ENCODE assay signal across 15 cellular contexts in genomic region chr17:15289285-15290185, GRCh38. TPM values are rescaled to one million over a fixed set of nuclear protein-coding genes. Genes with fewer than 3 reads are reported as not detected.
DNase-seq lines count a peak whose midpoint lies in the region; ATAC-seq, FAIRE-seq and TF ChIP-seq lines count a peak whose summit lies in the region.
"Had no signal": no experiment of that assay in that cellular context is flagged by ENCODE, and none has a peak within 500 bp of the region (broad histone marks: within the 10 kb centered on the region; RNA-seq: fewer than 3 reads in every experiment).

No MANE protein-coding gene starts in this region.

- H3K9ac ChIP-seq in HepG2 (ENCODE audit: insufficient read depth, low read depth, low read length): no peak overlapping the region
- H3K9ac ChIP-seq in neural progenitor cell: no peak overlapping the region

- peaks cover 11% of the 10 kb centered on the region for H3K27me3 Mint-ChIP-seq in neural progenitor cell (ENCODE audit: insufficient read depth, low read depth)

- TF ChIP-seq EP300 in HepG2 (IDR thresholded peaks at IDR 0.05; ENCODE audit: low read depth in 2 of 2, low read length in 2 of 2): no peak
- no peak for TF ChIP-seq EP300 in HepG2 (CRISPR knock-in tag; IDR thresholded peaks at IDR 0.05; ENCODE audit: borderline replicate concordance)

- no peak for TF ChIP-seq RAD21 in HepG2 (CRISPR knock-in tag; IDR thresholded peaks at IDR 0.05)

- H3K27ac ChIP-seq in HepG2 (ENCODE audit: extremely low read length, insufficient read depth, low read length) (no peak overlapping the region), right lobe of liver (no peak overlapping the region), RWPE2 (ENCODE audit: poor library complexity, severe bottlenecking) (no peak overlapping the region), neural progenitor cell (no peak overlapping the region)

- H3K27ac Mint-ChIP-seq in neural progenitor cell: no peak overlapping the region
- H3K27ac Mint-ChIP-seq: stimulated activated effector memory CD8-positive, alpha-beta T cell treated with anti-CD3 and anti-CD28 coated beads, Interleukin-12 subunit alpha, Interleukin-12 subunit beta, amount 100 ng/mL, for 72 hours had no signal

- no peaks in the 10 kb centered on the region for H3K36me3 Mint-ChIP-seq in neural progenitor cell
- H3K36me3 Mint-ChIP-seq: stimulated activated effector memory CD8-positive, alpha-beta T cell treated with anti-CD3 and anti-CD28 coated beads, Interleukin-12 subunit alpha, Interleukin-12 subunit beta, amount 100 ng/mL, for 72 hours had no signal

- no peaks in the 10 kb centered on the region for H3K9me3 Mint-ChIP-seq in neural progenitor cell
- H3K9me3 Mint-ChIP-seq: stimulated activated effector memory CD8-positive, alpha-beta T cell treated with anti-CD3 and anti-CD28 coated beads, Interleukin-12 subunit alpha, Interleukin-12 subunit beta, amount 100 ng/mL, for 72 hours had no signal

- TF ChIP-seq CTCF in HepG2 (CRISPR knock-in tag; IDR thresholded peaks at IDR 0.05) (no peak), right lobe of liver (IDR thresholded peaks at IDR 0.05) (no peak), RWPE2 (IDR thresholded peaks at IDR 0.05; ENCODE audit: poor library complexity, severe bottlenecking) (no peak), neural progenitor cell (IDR thresholded peaks at IDR 0.05) (no peak)

- no peaks in the 10 kb centered on the region for H3F3A ChIP-seq in neural progenitor cell (ENCODE audit: low read depth)

- H3K36me3 ChIP-seq in HepG2 (replicated peaks in 1 of 2; ENCODE audit: control insufficient read depth in 1 of 2, insufficient read depth in 2 of 2, low read length in 2 of 2) (no peaks in the 10 kb centered on the region), right lobe of liver (no peaks in the 10 kb centered on the region), RWPE2 (ENCODE audit: low read depth) (no peaks in the 10 kb centered on the region), neural progenitor cell (no peaks in the 10 kb centered on the region)

- no TSS peak for BruUV-seq in HepG2 (replicated peaks; lab: Mats Ljungman, UMichigan)

- H3K27me3 ChIP-seq in HepG2 (ENCODE audit: control insufficient read depth in 1 of 2, insufficient read depth in 2 of 2, low read length in 2 of 2) (peaks cover 0 to 9% of the 10 kb centered on the region in 2 experiments; a peak in 1 of 5 replicates), right lobe of liver (no peaks in the 10 kb centered on the region), RWPE2 (ENCODE audit: insufficient read depth, poor library complexity, severe bottlenecking) (peaks cover 4% of the 10 kb centered on the region), neural progenitor cell (no peaks in the 10 kb centered on the region)

- H3K79me2 ChIP-seq in HepG2 (ENCODE audit: insufficient read depth, low read length) (no peaks in the 10 kb centered on the region), neural progenitor cell (ENCODE audit: low read depth) (no peaks in the 10 kb centered on the region)

- H3K4me1 ChIP-seq in HepG2 (ENCODE audit: insufficient read depth, low read length): peaks cover 8% of the 10 kb centered on the region; the same call in 1 of the 2 replicates
- H3K4me1 ChIP-seq in right lobe of liver: no peaks in the 10 kb centered on the region
- H3K4me1 ChIP-seq in RWPE2 (ENCODE audit: insufficient read depth, poor library complexity, severe bottlenecking): no peaks in the 10 kb centered on the region
- H3K4me1 ChIP-seq in neural progenitor cell: peaks cover 6% of the 10 kb centered on the region

- H3K4me1 Mint-ChIP-seq in neural progenitor cell: peaks cover 6% of the 10 kb centered on the region
- H3K4me1 Mint-ChIP-seq: stimulated activated effector memory CD8-positive, alpha-beta T cell treated with anti-CD3 and anti-CD28 coated beads, Interleukin-12 subunit alpha, Interleukin-12 subunit beta, amount 100 ng/mL, for 72 hours had no signal

- no peak overlapping the region for H3K4me3 Mint-ChIP-seq in neural progenitor cell
- H3K4me3 Mint-ChIP-seq: stimulated activated effector memory CD8-positive, alpha-beta T cell treated with anti-CD3 and anti-CD28 coated beads, Interleukin-12 subunit alpha, Interleukin-12 subunit beta, amount 100 ng/mL, for 72 hours had no signal

- no peak; the same call in 2 of the 3 replicates for ATAC-seq in HepG2
- no peak for ATAC-seq in right lobe of liver
- ATAC-seq in RWPE2 (ENCODE audit: low read depth): peak; percentile 40; the same call in 2 of the 3 replicates
- no peak for ATAC-seq in GM21360 (IDR thresholded peaks at IDR 0.05; ENCODE audit: unreplicated experiment)
- no peak for ATAC-seq in HG03442 (IDR thresholded peaks at IDR 0.05; ENCODE audit: unreplicated experiment)
- ATAC-seq: stimulated activated effector memory CD8-positive, alpha-beta T cell treated with anti-CD3 and anti-CD28 coated beads, Interleukin-12 subunit alpha, Interleukin-12 subunit beta, amount 100 ng/mL, for 72 hours had no signal

- CTCF ChIA-PET in HepG2 (lab: Yijun Ruan, JAX; ENCODE audit: low intra/inter-chr PET ratio, low total read pairs): no interaction called here

- in situ Hi-C loops in HepG2 (cut with HindIII; ENCODE audit: extremely low pct_ligation_motif_present, low pct_unique_long_range_greater_than_20kb): loop anchor here (10.0 kb wide), 1 partner anchor 55 kb away; the partner anchor contains the start of gene TEKT3

- 42% methylated on average over 19 of the region's 22 CpGs for WGBS in HepG2 (ENCODE audit: low lambda C conversion rate)
- 68% methylated on average over 22 of the region's 22 CpGs for WGBS in right lobe of liver (ENCODE audit: insufficient coverage, low coverage, low lambda C conversion rate, missing lambda C conversion rate)

- FAIRE-seq in HepG2 (lab: Jason Lieb, UNC): no peak

- H3K9me3 ChIP-seq in HepG2 (ENCODE audit: low read length) (no peaks in the 10 kb centered on the region), right lobe of liver (no peaks in the 10 kb centered on the region), RWPE2 (ENCODE audit: severe bottlenecking) (no peaks in the 10 kb centered on the region), neural progenitor cell (ENCODE audit: low read depth) (no peaks in the 10 kb centered on the region)

- POLR2A ChIA-PET in HepG2 (lab: Yijun Ruan, JAX): no interaction called here

- intact Hi-C loops in HepG2 (cut with micrococcal nuclease; ENCODE audit: unreplicated experiment) (no loop called here), right lobe of liver (cut with DNase I) (no loop called here)

- H3K4me2 ChIP-seq in HepG2 (ENCODE audit: low read depth, low read length) (no peak overlapping the region; the same call in 1 of the 2 replicates), neural progenitor cell (no peak overlapping the region)

- TF ChIP-seq POLR2A in HepG2 (IDR thresholded peaks at IDR 0.05; ENCODE audit: insufficient read depth in 1 of 2, low read depth in 2 of 2, low read length in 2 of 2) (no peak), right lobe of liver (IDR thresholded peaks at IDR 0.05) (no peak)

- H2AFZ ChIP-seq in HepG2 (ENCODE audit: low read length) (no peak overlapping the region), neural progenitor cell (replicated peaks) (no peak overlapping the region)

- H3K4me3 ChIP-seq in HepG2 (replicated peaks in 1 of 3; ENCODE audit: insufficient read depth in 1 of 3, low read depth in 2 of 3, low read length in 3 of 3) (no peak overlapping the region), right lobe of liver (no peak overlapping the region), RWPE2 (ENCODE audit: severe bottlenecking) (no peak overlapping the region), neural progenitor cell (no peak overlapping the region)

- peak; percentile 25 for DNase-seq in HepG2 (ENCODE audit: low spot score)
- DNase-seq in right lobe of liver: no peak
- no peak for DNase-seq in RWPE2 (ENCODE audit: low spot score)
- DNase-seq in fibroblast of gingiva (ENCODE audit: low read depth): peak; percentile 94
- no peak for DNase-seq in hepatic stellate cell (ENCODE audit: low spot score)
- no peak for DNase-seq in neural progenitor cell (ENCODE audit: low spot score)
- DNase-seq: activated CD4-positive, CD25-positive, alpha-beta regulatory T cell; mesendoderm; NCI-H446; posterior cingulate gyrus; stimulated activated CD4-positive, alpha-beta T cell treated with anti-CD3 and anti-CD28 coated beads, Interleukin-2, amount 100 ng/mL, for 24 hours had no signal

- H4K20me1 ChIP-seq in HepG2 (ENCODE audit: insufficient read depth, low read length) (no peaks in the 10 kb centered on the region), neural progenitor cell (ENCODE audit: low read depth) (no peaks in the 10 kb centered on the region)

RNA-seq across cellular contexts. Expression of gene PMP22, which starts 24.4 kb away (rescaled TPM):
- 3.0 and 5.7 TPM in 2 replicates for total RNA-seq in HepG2 (2016; rRNA removed; fragmentation: Illumina TruSeq; extraction: Trizol)
- 1.5 and 1.9 TPM in 2 replicates for total RNA-seq in HepG2 (2016; cell fraction: cytosol; rRNA removed; fragmentation: Illumina TruSeq; extraction: Trizol; ENCODE audit: low read depth)
- total RNA-seq in HepG2 (2016; cell fraction: insoluble cytoplasmic fraction; rRNA removed; fragmentation: Illumina TruSeq; extraction: Trizol): 3.5 and 5.4 TPM in 2 replicates
- total RNA-seq in HepG2 (2016; cell fraction: membrane; rRNA removed; fragmentation: Illumina TruSeq; extraction: Trizol): 3.1 and 3.8 TPM in 2 replicates
- 6.1 and 6.3 TPM in 2 replicates for total RNA-seq in HepG2 (2016; cell fraction: nucleus; rRNA removed; fragmentation: Illumina TruSeq; extraction: Trizol)
- polyA plus RNA-seq in HepG2 (2011; rRNA removed): 5.0 and 6.2 TPM in 2 replicates
- polyA plus RNA-seq in HepG2 (2011; cell fraction: cytosol; rRNA removed): 4.9 and 5.8 TPM in 2 replicates
- polyA plus RNA-seq in HepG2 (2011; cell fraction: nucleus; rRNA removed): 1.8 TPM in 2 replicates
- polyA plus RNA-seq in HepG2 (2012): 2.1 and 2.7 TPM in 2 replicates
- polyA plus RNA-seq in HepG2 (2016; cell fraction: cytosol; fragmentation: Illumina TruSeq; extraction: Trizol; ENCODE audit: low read depth): 1.7 TPM in 2 replicates
- polyA plus RNA-seq in HepG2 (2016; cell fraction: insoluble cytoplasmic fraction; fragmentation: Illumina TruSeq; extraction: Trizol; ENCODE audit: low read depth): 4.9 and 5.5 TPM in 2 replicates
- polyA plus RNA-seq in HepG2 (2016; cell fraction: membrane; fragmentation: Illumina TruSeq; extraction: Trizol; ENCODE audit: low read depth): 2.7 and 3.3 TPM in 2 replicates
- polyA plus RNA-seq in HepG2 (2016; cell fraction: nucleus; fragmentation: Illumina TruSeq; extraction: Trizol; ENCODE audit: insufficient read depth, low read depth): 11.9 and 12.2 TPM in 2 replicates
- polyA minus RNA-seq in HepG2 (2011; rRNA and poly(A)+ RNA removed; ENCODE audit: low replicate concordance): 34.6 and 99.7 TPM in 2 replicates
- 4.0 and 4.3 TPM in 2 replicates for polyA minus RNA-seq in HepG2 (2011; cell fraction: cytosol; rRNA and poly(A)+ RNA removed)
- polyA minus RNA-seq in HepG2 (2011; cell fraction: nucleus; rRNA and poly(A)+ RNA removed): 3.0 and 3.1 TPM in 2 replicates
- 1 to 10 TPM; 3.0 to 9.2 (median 6.9) TPM for total RNA-seq in right lobe of liver
- total RNA-seq in neural progenitor cell (ENCODE audit: low replicate concordance): 4.3 and 6.5 TPM in 2 replicates

RNA-seq across cellular contexts. Expression of gene TEKT3, which starts 51.9 kb away (rescaled TPM):
- 0.58 TPM in 1 of 2 replicates, not detected in the other for total RNA-seq in HepG2 (2016; rRNA removed; fragmentation: Illumina TruSeq; extraction: Trizol)
- total RNA-seq in HepG2 (2016; cell fraction: cytosol; rRNA removed; fragmentation: Illumina TruSeq; extraction: Trizol; ENCODE audit: low read depth): 0.30 and 0.79 TPM in 2 replicates
- 0.50 TPM in 1 of 2 replicates, not detected in the other for total RNA-seq in HepG2 (2016; cell fraction: insoluble cytoplasmic fraction; rRNA removed; fragmentation: Illumina TruSeq; extraction: Trizol)
- 0.21 and 0.34 TPM in 2 replicates for total RNA-seq in HepG2 (2016; cell fraction: membrane; rRNA removed; fragmentation: Illumina TruSeq; extraction: Trizol)
- total RNA-seq in HepG2 (2016; cell fraction: nucleus; rRNA removed; fragmentation: Illumina TruSeq; extraction: Trizol): 1.2 and 2.2 TPM in 2 replicates
- polyA plus RNA-seq in HepG2 (2011; rRNA removed): 0.82 and 3.4 TPM in 2 replicates
- polyA plus RNA-seq in HepG2 (2011; cell fraction: cytosol; rRNA removed): 1.0 and 1.1 TPM in 2 replicates
- 19.4 and 19.7 TPM in 2 replicates for polyA plus RNA-seq in HepG2 (2011; cell fraction: nucleus; rRNA removed)
- polyA plus RNA-seq in HepG2 (2012): 1.0 and 1.6 TPM in 2 replicates
- 0.36 TPM in 1 of 2 replicates, not detected in the other for polyA plus RNA-seq in HepG2 (2016; cell fraction: cytosol; fragmentation: Illumina TruSeq; extraction: Trizol; ENCODE audit: low read depth)
- not detected in 2 replicates for polyA plus RNA-seq in HepG2 (2016; cell fraction: insoluble cytoplasmic fraction; fragmentation: Illumina TruSeq; extraction: Trizol; ENCODE audit: low read depth)
- not detected in 2 replicates for polyA plus RNA-seq in HepG2 (2016; cell fraction: membrane; fragmentation: Illumina TruSeq; extraction: Trizol; ENCODE audit: low read depth)
- polyA plus RNA-seq in HepG2 (2016; cell fraction: nucleus; fragmentation: Illumina TruSeq; extraction: Trizol; ENCODE audit: insufficient read depth, low read depth): 3.1 and 3.9 TPM in 2 replicates
- 0.42 and 1.4 TPM in 2 replicates for polyA minus RNA-seq in HepG2 (2011; rRNA and poly(A)+ RNA removed; ENCODE audit: low replicate concordance)
- not detected in 2 replicates for polyA minus RNA-seq in HepG2 (2011; cell fraction: cytosol; rRNA and poly(A)+ RNA removed)
- 2.2 TPM in 2 replicates for polyA minus RNA-seq in HepG2 (2011; cell fraction: nucleus; rRNA and poly(A)+ RNA removed)
- not detected for total RNA-seq in right lobe of liver
- 0.97 TPM in 1 of 2 replicates, not detected in the other for total RNA-seq in neural progenitor cell (ENCODE audit: low replicate concordance)
- total RNA-seq: SK-MEL-5 had no signal

Comparison
In these comparisons a context has a peak if more than half of its experiments do, and no peak if none do; other contexts are left out.
1. DNase-seq: peak in HepG2 (single experiment) and fibroblast of gingiva (single experiment); none in right lobe of liver (0 of 3), RWPE2 (single experiment), hepatic stellate cell (single experiment) and neural progenitor cell (single experiment).